In the genomic region with DNA sequence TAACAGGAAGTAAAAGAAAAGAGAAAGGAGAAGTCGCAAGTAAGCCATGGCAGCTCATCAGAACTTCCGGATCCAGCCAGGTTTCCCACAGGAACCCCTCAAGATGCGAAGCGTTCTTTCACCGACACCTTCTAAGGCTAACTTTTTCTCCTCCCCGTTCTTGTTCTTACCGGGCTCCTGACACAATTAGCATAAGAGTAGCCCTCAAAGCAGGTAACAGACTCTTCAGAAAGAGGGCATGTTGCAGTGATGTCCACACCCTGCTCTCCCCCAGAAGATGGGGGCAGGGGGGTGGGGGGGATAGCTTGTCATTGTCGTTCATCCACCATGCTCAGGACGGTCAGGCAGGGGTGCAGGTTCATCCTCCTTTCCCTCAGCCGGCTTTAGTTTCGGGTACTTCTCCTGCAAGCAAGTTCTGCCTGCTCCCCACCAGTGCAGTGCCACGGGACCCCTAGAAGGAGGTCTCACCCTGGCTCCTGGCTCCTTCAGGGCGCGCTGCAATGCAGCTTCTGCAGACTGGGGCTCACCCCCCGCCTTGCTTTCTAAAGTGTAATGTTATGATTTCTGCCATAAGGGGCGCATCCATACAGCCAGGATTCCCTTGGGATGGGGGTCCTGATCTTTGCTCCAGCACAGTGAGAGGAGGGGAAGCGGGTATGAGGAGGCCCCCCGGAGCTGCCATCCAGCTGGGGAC, we compare ENCODE assay signal across 10 cellular contexts. TPM values are rescaled to one million over a fixed set of nuclear protein-coding genes. Genes with fewer than 3 reads are reported as not detected.
"Had no signal": no experiment of that assay in that cellular context is flagged by ENCODE, and none has a peak within 500 bp of the region (broad histone marks: within the 10 kb centered on the region; RNA-seq: fewer than 3 reads in every experiment).

No MANE protein-coding gene starts in this region.

- FAIRE-seq: TTC549 had no signal

- DNase-seq: activated CD4-positive, CD25-positive, alpha-beta regulatory T cell; activated naive CD4-positive, alpha-beta T cell treated with anti-CD3 and anti-CD28 coated beads, Interleukin-2, amount 50 U/mL, for 16 hours; activated T-cell treated with anti-CD3 and anti-CD28 coated beads, Interleukin-2, amount 50 U/mL, for 1 hour; brain microvascular endothelial cell; left lung; stimulated activated CD4-positive, alpha-beta T cell treated with anti-CD3 and anti-CD28 coated beads, Interleukin-2, amount 100 ng/mL, for 48 hours; stimulated activated naive CD4-positive, alpha-beta T cell treated with Interleukin-2 at 50 U/mL for 16 hours had no signal

- H3K36me3 ChIP-seq: brain microvascular endothelial cell, left lung, suprapubic skin had no signal

- H3K4me3 ChIP-seq: left lung, suprapubic skin had no signal

- H3K9me3 ChIP-seq: left lung, suprapubic skin had no signal

- H3K27ac ChIP-seq: brain microvascular endothelial cell, left lung, suprapubic skin had no signal

- H3K27me3 ChIP-seq: brain microvascular endothelial cell had no signal

- ATAC-seq: left lung; natural killer cell treated with Interleukin-12 subunit alpha and Interleukin-12 subunit beta and Interleukin-15 and Interleukin-18, amount 100 ng/mL, for 72 hours had no signal

- H3K4me1 ChIP-seq: left lung, suprapubic skin had no signal

RNA-seq across cellular contexts. Expression of a gene that starts 2.3 kb away (rescaled TPM):
- total RNA-seq: left lung; natural killer cell treated with Interleukin-12 subunit alpha and Interleukin-12 subunit beta and Interleukin-15 and Interleukin-18, amount 100 ng/mL, for 72 hours had no signal
